9 cellular contexts compared by ENCODE assay signal in the genomic region with DNA sequence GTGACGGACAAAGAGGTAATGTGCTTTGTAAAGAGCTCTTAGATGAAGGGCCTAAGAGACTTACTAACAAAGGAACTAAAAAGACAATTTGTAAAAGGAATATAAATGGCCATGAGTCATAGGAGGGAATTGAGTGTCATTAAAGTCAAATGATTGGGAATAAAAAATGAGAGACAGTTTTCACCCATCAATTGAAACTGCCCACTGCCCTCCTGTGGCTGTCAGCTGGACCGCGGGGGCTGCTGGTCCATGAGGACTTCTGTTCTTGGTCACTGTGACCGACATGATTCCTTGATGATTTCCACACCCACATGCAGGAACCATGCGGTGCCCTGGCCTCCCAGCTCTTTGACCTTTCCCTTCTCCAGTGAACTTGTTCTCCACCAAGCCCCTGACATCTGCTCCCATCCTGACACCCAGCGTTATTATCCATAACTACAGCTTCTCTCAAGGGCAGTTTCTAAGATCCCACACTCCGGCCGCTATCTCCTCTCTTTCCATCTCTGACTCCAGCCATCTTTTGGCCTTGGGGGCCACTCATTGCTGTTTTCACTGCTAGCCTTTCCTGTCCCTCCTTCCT. TPM values are rescaled to one million over a fixed set of nuclear protein-coding genes. Genes with fewer than 3 reads are reported as not detected.
DNase-seq lines count a peak whose midpoint lies in the region; ATAC-seq, FAIRE-seq and TF ChIP-seq lines count a peak whose summit lies in the region.
"Had no signal": no experiment of that assay in that cellular context is flagged by ENCODE, and none has a peak within 500 bp of the region (broad histone marks: within the 10 kb centered on the region; RNA-seq: fewer than 3 reads in every experiment).

No MANE protein-coding gene starts in this region.

- TF ChIP-seq CTCF in bronchial epithelial cell (IDR thresholded peaks at IDR 0.05; ENCODE audit: insufficient read depth, low read length, severe bottlenecking): peak; percentile 8
- TF ChIP-seq CTCF in neural progenitor cell (IDR thresholded peaks at IDR 0.05): peak; percentile 20

- DNase-seq in ELR (ENCODE audit: low read depth) (peak; percentile 52), M059J (ENCODE audit: low read depth) (peak; percentile 42), bronchial epithelial cell (ENCODE audit: low read depth) (no peak), neural progenitor cell (ENCODE audit: low spot score) (no peak)
- DNase-seq in activated CD8-positive, alpha-beta T cell treated with anti-CD3 and anti-CD28 coated beads, Interleukin-2, amount 10 ng/mL, durations not matched to agents 7 days and 5 days: no peak
- DNase-seq: HCEC 1CT, ovary had no signal

- POLR2A ChIA-PET in activated CD8-positive, alpha-beta T cell treated with anti-CD3 and anti-CD28 coated beads, Interleukin-2, amount 10 ng/mL, durations not matched to agents 7 days and 5 days (lab: Charles Lee): interaction anchor here (0.7 kb wide), 1 partner anchor 47 kb away, joined by 3 read pairs; no protein-coding TSS in a partner anchor

- no peaks in the 10 kb centered on the region for H3F3A ChIP-seq in neural progenitor cell (ENCODE audit: low read depth)

- no peak overlapping the region for H2AFZ ChIP-seq in neural progenitor cell (replicated peaks)

- H3K4me3 ChIP-seq in bronchial epithelial cell (ENCODE audit: low read depth, low read length): no peak overlapping the region
- no peak overlapping the region for H3K4me3 ChIP-seq in neural progenitor cell
- H3K4me3 ChIP-seq: ovary had no signal

- H3K9ac ChIP-seq in neural progenitor cell: no peak overlapping the region

- H3K27ac ChIP-seq in neural progenitor cell: no peak overlapping the region
- H3K27ac ChIP-seq: ovary had no signal

- no peaks in the 10 kb centered on the region for H4K20me1 ChIP-seq in neural progenitor cell (ENCODE audit: low read depth)

- no peaks in the 10 kb centered on the region for H3K9me3 Mint-ChIP-seq in neural progenitor cell
- no peaks in the 10 kb centered on the region for H3K9me3 Mint-ChIP-seq in activated CD8-positive, alpha-beta T cell treated with anti-CD3 and anti-CD28 coated beads, Interleukin-2, amount 10 ng/mL, durations not matched to agents 7 days and 5 days (ENCODE audit: insufficient read depth)

- CTCF ChIA-PET in activated CD8-positive, alpha-beta T cell treated with anti-CD3 and anti-CD28 coated beads, Interleukin-2, amount 10 ng/mL, durations not matched to agents 7 days and 5 days (lab: Charles Lee): interaction anchor here (1.0 to 3.7 kb wide), 2 partner anchors 11 to 58 kb away, joined by 4 to 19 read pairs; no protein-coding TSS in a partner anchor

- no peaks in the 10 kb centered on the region for H3K79me2 ChIP-seq in neural progenitor cell (ENCODE audit: low read depth)

- no peak for FAIRE-seq in bronchial epithelial cell (lab: Jason Lieb, UNC)

- peaks cover 3% of the 10 kb centered on the region for H3K36me3 Mint-ChIP-seq in neural progenitor cell
- H3K36me3 Mint-ChIP-seq in activated CD8-positive, alpha-beta T cell treated with anti-CD3 and anti-CD28 coated beads, Interleukin-2, amount 10 ng/mL, durations not matched to agents 7 days and 5 days (ENCODE audit: low read depth): peaks cover 7% of the 10 kb centered on the region

- H3K4me1 ChIP-seq in neural progenitor cell: no peaks in the 10 kb centered on the region

- no peak overlapping the region for H3K4me3 Mint-ChIP-seq in neural progenitor cell
- H3K4me3 Mint-ChIP-seq in activated CD8-positive, alpha-beta T cell treated with anti-CD3 and anti-CD28 coated beads, Interleukin-2, amount 10 ng/mL, durations not matched to agents 7 days and 5 days: no peak overlapping the region

- no peak overlapping the region for H3K27ac Mint-ChIP-seq in neural progenitor cell
- H3K27ac Mint-ChIP-seq in activated CD8-positive, alpha-beta T cell treated with anti-CD3 and anti-CD28 coated beads, Interleukin-2, amount 10 ng/mL, durations not matched to agents 7 days and 5 days: no peak overlapping the region

- H3K27me3 Mint-ChIP-seq in neural progenitor cell (ENCODE audit: insufficient read depth, low read depth): no peaks in the 10 kb centered on the region
- H3K27me3 Mint-ChIP-seq in activated CD8-positive, alpha-beta T cell treated with anti-CD3 and anti-CD28 coated beads, Interleukin-2, amount 10 ng/mL, durations not matched to agents 7 days and 5 days (ENCODE audit: low read depth): no peaks in the 10 kb centered on the region

- H3K27me3 ChIP-seq in bronchial epithelial cell (ENCODE audit: control insufficient read depth, insufficient read depth, low read length) (no peaks in the 10 kb centered on the region), neural progenitor cell (no peaks in the 10 kb centered on the region)
- H3K27me3 ChIP-seq: ovary had no signal

- H3K9me3 ChIP-seq in neural progenitor cell (ENCODE audit: low read depth): no peaks in the 10 kb centered on the region
- H3K9me3 ChIP-seq: ovary had no signal

- H3K4me2 ChIP-seq in neural progenitor cell: no peak overlapping the region

- no peak for ATAC-seq in activated CD8-positive, alpha-beta T cell treated with anti-CD3 and anti-CD28 coated beads, Interleukin-2, amount 10 ng/mL, durations not matched to agents 7 days and 5 days
- ATAC-seq in GM18870 (IDR thresholded peaks at IDR 0.05; ENCODE audit: unreplicated experiment) (no peak), HG03469 (IDR thresholded peaks at IDR 0.05; ENCODE audit: unreplicated experiment) (no peak)

- no peaks in the 10 kb centered on the region for H3K4me1 Mint-ChIP-seq in neural progenitor cell
- H3K4me1 Mint-ChIP-seq in activated CD8-positive, alpha-beta T cell treated with anti-CD3 and anti-CD28 coated beads, Interleukin-2, amount 10 ng/mL, durations not matched to agents 7 days and 5 days (ENCODE audit: low read depth): no peaks in the 10 kb centered on the region

- no peaks in the 10 kb centered on the region for H3K36me3 ChIP-seq in bronchial epithelial cell (ENCODE audit: control insufficient read depth, insufficient read depth, low read length)
- no peaks in the 10 kb centered on the region for H3K36me3 ChIP-seq in neural progenitor cell
- H3K36me3 ChIP-seq: ovary had no signal

RNA-seq across cellular contexts. Expression of a gene that starts 48.4 kb away (rescaled TPM):
- total RNA-seq in M059J (2014; rRNA removed; shearing (Covaris generic)): 555 and 669 TPM in 2 replicates
- 11.8 and 20.2 TPM in 2 replicates for total RNA-seq in bronchial epithelial cell
- 32.7 and 59.9 TPM in 2 replicates for total RNA-seq in neural progenitor cell (ENCODE audit: low replicate concordance)
- 100 to 1,000 TPM; 301 to 311 TPM for total RNA-seq in activated CD8-positive, alpha-beta T cell treated with anti-CD3 and anti-CD28 coated beads, Interleukin-2, amount 10 ng/mL, durations not matched to agents 7 days and 5 days

Comparison
In these comparisons a context has a peak if more than half of its experiments do, and no peak if none do; other contexts are left out.
1. DNase-seq: peak in ELR (single experiment) and M059J (single experiment); none in bronchial epithelial cell (single experiment), neural progenitor cell (single experiment) and activated CD8-positive, alpha-beta T cell treated with anti-CD3 and anti-CD28 coated beads, Interleukin-2, amount 10 ng/mL, durations not matched to agents 7 days and 5 days (single experiment).